ENCODE assay signal across 21 cellular contexts in genomic region chr6:77324851-77325250, GRCh38.
"Had no signal": no experiment of that assay in that cellular context is flagged by ENCODE, and none has a peak within 500 bp of the region (broad histone marks: within the 10 kb centered on the region; RNA-seq: fewer than 3 reads in every experiment).

No MANE protein-coding gene starts in this region.

- H3K4me3 ChIP-seq: adrenal gland, cardiac muscle cell, esophagus squamous epithelium, lower lobe of right lung, pancreas, tibial nerve, vagina had no signal

- H3K9me3 ChIP-seq: adrenal gland, lower lobe of right lung, pancreas, tibial nerve, vagina had no signal

- ATAC-seq: lower lobe of right lung, natural killer cell had no signal

- H3K4me1 ChIP-seq: adrenal gland, esophagus squamous epithelium, lower lobe of right lung, tibial nerve, vagina had no signal

- DNase-seq: activated CD4-positive, alpha-beta T cell treated with anti-CD3 and anti-CD28 coated beads, Interleukin-2, amount 50 U/mL, for 1 hour; activated CD4-positive, CD25-positive, alpha-beta regulatory T cell; activated CD8-positive, alpha-beta memory T cell treated with anti-CD3 and anti-CD28 coated beads for 24 hours; activated CD8-positive, alpha-beta memory T cell treated with anti-CD3 and anti-CD28 coated beads, Interleukin-2, amount 50 U/mL, for 48 hours; activated effector memory CD4-positive, alpha-beta T cell treated with Interleukin-2 at 50 U/mL for 16 hours; activated T-cell treated with anti-CD3 and anti-CD28 coated beads, Interleukin-2, amount 50 U/mL, for 48 hours; adrenal gland; dermis blood vessel endothelial cell; effector memory CD4-positive, alpha-beta T cell; esophagus squamous epithelium; lower lobe of right lung; natural killer cell; pancreas; stimulated activated CD4-positive, alpha-beta T cell treated with anti-CD3 and anti-CD28 coated beads, Interleukin-12 subunit alpha, Interleukin-12 subunit beta, amount 100 ng/mL, for 4 hours; stimulated activated CD4-positive, alpha-beta T cell treated with anti-CD3 and anti-CD28 coated beads, Interleukin-1b, Interleukin-23, amount 100 ng/mL, for 48 hours; stimulated activated CD8-positive, alpha-beta memory T cell treated with anti-CD3 and anti-CD28 coated beads, Interleukin-4, amount 100 ng/mL, for 48 hours; stimulated activated naive CD4-positive, alpha-beta T cell; T1000 had no signal

- H3K27ac ChIP-seq: adrenal gland, cardiac muscle cell, esophagus squamous epithelium, lower lobe of right lung, pancreas, tibial nerve, vagina had no signal

- H3K36me3 ChIP-seq: adrenal gland, cardiac muscle cell, esophagus squamous epithelium, lower lobe of right lung, pancreas, tibial nerve, vagina had no signal

- H3K27me3 ChIP-seq: adrenal gland, cardiac muscle cell, esophagus squamous epithelium, pancreas, tibial nerve, vagina had no signal
